Comparison of ENCODE assay signal across 1 cellular context in the genomic region with DNA sequence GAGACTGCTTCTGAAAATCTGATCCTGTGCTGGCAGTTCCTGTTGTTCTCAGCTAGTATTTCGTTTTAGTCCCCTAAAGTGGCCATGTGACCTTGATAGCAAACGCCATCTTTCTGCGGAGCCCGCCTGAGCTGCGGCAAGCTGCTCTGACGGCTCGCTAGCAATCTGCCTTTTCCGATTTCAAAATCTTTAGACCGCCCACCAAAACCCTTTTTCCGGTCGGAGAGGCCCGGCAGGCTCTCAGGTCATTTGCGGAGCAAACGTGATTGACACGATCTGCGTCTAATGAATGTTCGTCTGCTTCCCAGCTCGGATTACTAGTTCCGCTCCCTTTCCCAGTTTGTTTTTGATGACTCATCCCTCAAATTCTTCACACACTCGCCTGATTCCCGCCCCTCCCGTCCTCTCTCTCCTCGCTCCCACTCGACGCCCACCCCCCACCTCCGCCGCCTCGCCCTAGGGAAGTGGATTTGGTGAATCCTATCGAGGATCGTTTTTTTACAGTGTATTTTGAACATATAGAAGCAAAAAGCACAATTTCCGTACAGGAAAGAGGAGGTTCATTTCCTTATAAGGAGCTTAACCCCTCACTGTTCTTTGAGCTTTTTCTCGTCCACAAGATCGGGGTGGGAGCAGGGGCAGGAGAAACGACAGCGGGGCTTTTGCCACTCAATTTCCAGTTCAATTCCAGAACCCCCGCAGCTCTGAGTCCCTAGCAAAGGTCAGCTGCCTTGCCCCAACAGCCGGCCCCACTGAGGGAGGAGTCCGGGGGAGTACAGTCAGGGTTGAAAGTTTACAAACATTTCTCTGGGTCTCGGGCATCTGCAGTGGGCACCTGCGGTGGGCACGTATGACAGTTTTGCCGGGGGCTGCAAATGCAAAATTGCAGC.
TF ChIP-seq lines count a peak whose summit lies in the region.

No MANE protein-coding gene starts in this region.

TF ChIP-seq in GM12878, 131 proteins besides CTCF, POLR2A, EP300 and RAD21 (continued from another document and continues in another):
- TF ChIP-seq, protein P1, sequence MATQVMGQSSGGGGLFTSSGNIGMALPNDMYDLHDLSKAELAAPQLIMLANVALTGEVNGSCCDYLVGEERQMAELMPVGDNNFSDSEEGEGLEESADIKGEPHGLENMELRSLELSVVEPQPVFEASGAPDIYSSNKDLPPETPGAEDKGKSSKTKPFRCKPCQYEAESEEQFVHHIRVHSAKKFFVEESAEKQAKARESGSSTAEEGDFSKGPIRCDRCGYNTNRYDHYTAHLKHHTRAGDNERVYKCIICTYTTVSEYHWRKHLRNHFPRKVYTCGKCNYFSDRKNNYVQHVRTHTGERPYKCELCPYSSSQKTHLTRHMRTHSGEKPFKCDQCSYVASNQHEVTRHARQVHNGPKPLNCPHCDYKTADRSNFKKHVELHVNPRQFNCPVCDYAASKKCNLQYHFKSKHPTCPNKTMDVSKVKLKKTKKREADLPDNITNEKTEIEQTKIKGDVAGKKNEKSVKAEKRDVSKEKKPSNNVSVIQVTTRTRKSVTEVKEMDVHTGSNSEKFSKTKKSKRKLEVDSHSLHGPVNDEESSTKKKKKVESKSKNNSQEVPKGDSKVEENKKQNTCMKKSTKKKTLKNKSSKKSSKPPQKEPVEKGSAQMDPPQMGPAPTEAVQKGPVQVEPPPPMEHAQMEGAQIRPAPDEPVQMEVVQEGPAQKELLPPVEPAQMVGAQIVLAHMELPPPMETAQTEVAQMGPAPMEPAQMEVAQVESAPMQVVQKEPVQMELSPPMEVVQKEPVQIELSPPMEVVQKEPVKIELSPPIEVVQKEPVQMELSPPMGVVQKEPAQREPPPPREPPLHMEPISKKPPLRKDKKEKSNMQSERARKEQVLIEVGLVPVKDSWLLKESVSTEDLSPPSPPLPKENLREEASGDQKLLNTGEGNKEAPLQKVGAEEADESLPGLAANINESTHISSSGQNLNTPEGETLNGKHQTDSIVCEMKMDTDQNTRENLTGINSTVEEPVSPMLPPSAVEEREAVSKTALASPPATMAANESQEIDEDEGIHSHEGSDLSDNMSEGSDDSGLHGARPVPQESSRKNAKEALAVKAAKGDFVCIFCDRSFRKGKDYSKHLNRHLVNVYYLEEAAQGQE (IDR thresholded peaks at IDR 0.05; ENCODE audit: low read depth, low read length), result no peak
- no peak for TF ChIP-seq SMAD1 (IDR thresholded peaks at IDR 0.05; ENCODE audit: low read depth, partially characterized antibody)
- TF ChIP-seq POLR2AphosphoS5 (IDR thresholded peaks at IDR 0.05; ENCODE audit: low read length), result peak; percentile 89
- peak; percentile 65 for TF ChIP-seq SP1 (IDR thresholded peaks at IDR 0.05; ENCODE audit: low read depth, low read length)
- TF ChIP-seq, protein P2, sequence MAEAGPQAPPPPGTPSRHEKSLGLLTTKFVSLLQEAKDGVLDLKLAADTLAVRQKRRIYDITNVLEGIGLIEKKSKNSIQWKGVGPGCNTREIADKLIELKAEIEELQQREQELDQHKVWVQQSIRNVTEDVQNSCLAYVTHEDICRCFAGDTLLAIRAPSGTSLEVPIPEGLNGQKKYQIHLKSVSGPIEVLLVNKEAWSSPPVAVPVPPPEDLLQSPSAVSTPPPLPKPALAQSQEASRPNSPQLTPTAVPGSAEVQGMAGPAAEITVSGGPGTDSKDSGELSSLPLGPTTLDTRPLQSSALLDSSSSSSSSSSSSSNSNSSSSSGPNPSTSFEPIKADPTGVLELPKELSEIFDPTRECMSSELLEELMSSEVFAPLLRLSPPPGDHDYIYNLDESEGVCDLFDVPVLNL (IDR thresholded peaks at IDR 0.05; ENCODE audit: low read depth, low read length), result 0 out of 2 replicates have a peak, but pooled peaks have one; percentile 54
- TF ChIP-seq CUX1 (IDR thresholded peaks at IDR 0.05; ENCODE audit: insufficient replicate concordance, low read depth, low read length), result no peak
- TF ChIP-seq, protein P3, sequence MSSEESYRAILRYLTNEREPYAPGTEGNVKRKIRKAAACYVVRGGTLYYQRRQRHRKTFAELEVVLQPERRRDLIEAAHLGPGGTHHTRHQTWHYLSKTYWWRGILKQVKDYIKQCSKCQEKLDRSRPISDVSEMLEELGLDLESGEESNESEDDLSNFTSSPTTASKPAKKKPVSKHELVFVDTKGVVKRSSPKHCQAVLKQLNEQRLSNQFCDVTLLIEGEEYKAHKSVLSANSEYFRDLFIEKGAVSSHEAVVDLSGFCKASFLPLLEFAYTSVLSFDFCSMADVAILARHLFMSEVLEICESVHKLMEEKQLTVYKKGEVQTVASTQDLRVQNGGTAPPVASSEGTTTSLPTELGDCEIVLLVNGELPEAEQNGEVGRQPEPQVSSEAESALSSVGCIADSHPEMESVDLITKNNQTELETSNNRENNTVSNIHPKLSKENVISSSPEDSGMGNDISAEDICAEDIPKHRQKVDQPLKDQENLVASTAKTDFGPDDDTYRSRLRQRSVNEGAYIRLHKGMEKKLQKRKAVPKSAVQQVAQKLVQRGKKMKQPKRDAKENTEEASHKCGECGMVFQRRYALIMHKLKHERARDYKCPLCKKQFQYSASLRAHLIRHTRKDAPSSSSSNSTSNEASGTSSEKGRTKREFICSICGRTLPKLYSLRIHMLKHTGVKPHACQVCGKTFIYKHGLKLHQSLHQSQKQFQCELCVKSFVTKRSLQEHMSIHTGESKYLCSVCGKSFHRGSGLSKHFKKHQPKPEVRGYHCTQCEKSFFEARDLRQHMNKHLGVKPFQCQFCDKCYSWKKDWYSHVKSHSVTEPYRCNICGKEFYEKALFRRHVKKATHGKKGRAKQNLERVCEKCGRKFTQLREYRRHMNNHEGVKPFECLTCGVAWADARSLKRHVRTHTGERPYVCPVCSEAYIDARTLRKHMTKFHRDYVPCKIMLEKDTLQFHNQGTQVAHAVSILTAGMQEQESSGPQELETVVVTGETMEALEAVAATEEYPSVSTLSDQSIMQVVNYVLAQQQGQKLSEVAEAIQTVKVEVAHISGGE (CRISPR knock-in tag; IDR thresholded peaks at IDR 0.05), result no peak
- no peak for TF ChIP-seq CBX3 (IDR thresholded peaks at IDR 0.05; ENCODE audit: borderline replicate concordance, low read depth)
- TF ChIP-seq BRCA1 (IDR thresholded peaks at IDR 0.05; ENCODE audit: low read depth, low read length), result no peak
- TF ChIP-seq BCLAF1 (IDR thresholded peaks at IDR 0.05), result no peak
- TF ChIP-seq NR2F1 (conservative IDR thresholded peaks at IDR 0.05), result 0 out of 2 replicates have a peak, but pooled peaks have one; percentile 28
- peak; percentile 65; the same call in 1 of the 2 replicates for TF ChIP-seq CHD2 (IDR thresholded peaks at IDR 0.05; ENCODE audit: borderline replicate concordance, low read depth, low read length)
- TF ChIP-seq USF2 (IDR thresholded peaks at IDR 0.05; ENCODE audit: borderline replicate concordance, low read depth, low read length), result peak; percentile 30; the same call in 1 of the 2 replicates
- TF ChIP-seq MXI1 (IDR thresholded peaks at IDR 0.05; ENCODE audit: low read depth, low read length), result peak; percentile 70; the same call in 1 of the 2 replicates
- TF ChIP-seq EZH2 (IDR thresholded peaks at IDR 0.05; ENCODE audit: borderline replicate concordance, control insufficient read depth, low read depth, low read length), result no peak
- peak; percentile 84 for TF ChIP-seq GABPA (IDR thresholded peaks at IDR 0.05; ENCODE audit: low read depth)
- TF ChIP-seq IKZF1 (conservative IDR thresholded peaks at IDR 0.05), result peak; percentile 38; the same call in 1 of the 2 replicates
- TF ChIP-seq CBFB (IDR thresholded peaks at IDR 0.05; ENCODE audit: low read depth), result peak; percentile 76
- TF ChIP-seq ZBED1 (IDR thresholded peaks at IDR 0.05; ENCODE audit: borderline replicate concordance), result no peak
- TF ChIP-seq, protein P4, sequence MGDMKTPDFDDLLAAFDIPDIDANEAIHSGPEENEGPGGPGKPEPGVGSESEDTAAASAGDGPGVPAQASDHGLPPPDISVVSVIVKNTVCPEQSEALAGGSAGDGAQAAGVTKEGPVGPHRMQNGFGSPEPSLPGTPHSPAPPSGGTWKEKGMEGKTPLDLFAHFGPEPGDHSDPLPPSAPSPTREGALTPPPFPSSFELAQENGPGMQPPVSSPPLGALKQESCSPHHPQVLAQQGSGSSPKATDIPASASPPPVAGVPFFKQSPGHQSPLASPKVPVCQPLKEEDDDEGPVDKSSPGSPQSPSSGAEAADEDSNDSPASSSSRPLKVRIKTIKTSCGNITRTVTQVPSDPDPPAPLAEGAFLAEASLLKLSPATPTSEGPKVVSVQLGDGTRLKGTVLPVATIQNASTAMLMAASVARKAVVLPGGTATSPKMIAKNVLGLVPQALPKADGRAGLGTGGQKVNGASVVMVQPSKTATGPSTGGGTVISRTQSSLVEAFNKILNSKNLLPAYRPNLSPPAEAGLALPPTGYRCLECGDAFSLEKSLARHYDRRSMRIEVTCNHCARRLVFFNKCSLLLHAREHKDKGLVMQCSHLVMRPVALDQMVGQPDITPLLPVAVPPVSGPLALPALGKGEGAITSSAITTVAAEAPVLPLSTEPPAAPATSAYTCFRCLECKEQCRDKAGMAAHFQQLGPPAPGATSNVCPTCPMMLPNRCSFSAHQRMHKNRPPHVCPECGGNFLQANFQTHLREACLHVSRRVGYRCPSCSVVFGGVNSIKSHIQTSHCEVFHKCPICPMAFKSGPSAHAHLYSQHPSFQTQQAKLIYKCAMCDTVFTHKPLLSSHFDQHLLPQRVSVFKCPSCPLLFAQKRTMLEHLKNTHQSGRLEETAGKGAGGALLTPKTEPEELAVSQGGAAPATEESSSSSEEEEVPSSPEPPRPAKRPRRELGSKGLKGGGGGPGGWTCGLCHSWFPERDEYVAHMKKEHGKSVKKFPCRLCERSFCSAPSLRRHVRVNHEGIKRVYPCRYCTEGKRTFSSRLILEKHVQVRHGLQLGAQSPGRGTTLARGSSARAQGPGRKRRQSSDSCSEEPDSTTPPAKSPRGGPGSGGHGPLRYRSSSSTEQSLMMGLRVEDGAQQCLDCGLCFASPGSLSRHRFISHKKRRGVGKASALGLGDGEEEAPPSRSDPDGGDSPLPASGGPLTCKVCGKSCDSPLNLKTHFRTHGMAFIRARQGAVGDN (IDR thresholded peaks at IDR 0.05), result peak; percentile 53
- no peak for TF ChIP-seq EGR1 (IDR thresholded peaks at IDR 0.05; ENCODE audit: borderline replicate concordance in 1 of 2, low read depth in 2 of 2, low read length in 2 of 2)
- TF ChIP-seq TCF7 (IDR thresholded peaks at IDR 0.05; ENCODE audit: borderline replicate concordance), result no peak
- 0 out of 2 replicates have a peak, but pooled peaks have one; percentile 30 for TF ChIP-seq EED (IDR thresholded peaks at IDR 0.05; ENCODE audit: low read depth)
- peak; percentile 79 for TF ChIP-seq SIN3A (IDR thresholded peaks at IDR 0.05; ENCODE audit: low read depth, low read length)
- no peak for TF ChIP-seq YBX1 (IDR thresholded peaks at IDR 0.05)
- TF ChIP-seq SMARCA5 (IDR thresholded peaks at IDR 0.05), result no peak
